In the genomic region with DNA sequence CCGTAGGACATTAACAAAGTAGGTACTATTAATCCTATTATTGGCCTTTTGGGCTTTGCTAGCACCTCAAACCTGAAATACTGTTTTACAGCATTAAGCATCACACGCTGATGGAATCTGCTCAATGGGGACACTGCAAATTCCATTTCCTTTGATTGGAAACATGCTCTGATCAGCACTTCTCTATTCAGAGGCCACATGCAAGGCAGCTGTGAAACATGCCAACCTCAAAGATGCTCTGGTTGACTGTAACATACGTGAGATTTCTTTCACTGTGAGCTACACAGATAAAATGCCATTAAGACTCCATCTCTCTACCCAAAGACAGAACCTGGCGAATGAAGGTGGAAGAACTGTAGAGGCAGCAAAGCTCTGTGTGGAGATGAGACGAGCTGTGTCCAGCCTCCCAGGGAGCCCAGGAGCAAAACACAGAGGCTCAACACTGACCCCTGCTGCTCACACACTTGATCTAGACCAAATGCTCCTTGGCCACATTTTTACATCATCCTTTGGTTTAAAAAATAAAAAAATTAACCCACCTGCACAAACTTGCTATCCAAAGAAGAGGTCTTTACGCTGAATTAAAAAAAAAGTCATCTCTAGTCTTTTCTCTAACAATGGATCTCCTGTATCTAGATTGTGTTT, we compare ENCODE assay signal across 8 cellular contexts. TPM values are rescaled to one million over a fixed set of nuclear protein-coding genes. Genes with fewer than 3 reads are reported as not detected.
DNase-seq lines count a peak whose midpoint lies in the region; ATAC-seq and TF ChIP-seq lines count a peak whose summit lies in the region.

No MANE protein-coding gene starts in this region.

- TF ChIP-seq CTCF in AG09309 (IDR thresholded peaks at IDR 0.05; ENCODE audit: control insufficient read depth, insufficient read depth, low read depth, low read length, missing control alignments) (peak; percentile 73), OCI-LY1 (IDR thresholded peaks at IDR 0.05; ENCODE audit: low read length) (peak; percentile 73), smooth muscle cell (IDR thresholded peaks at IDR 0.05; ENCODE audit: borderline replicate concordance, insufficient read depth, poor library complexity, severe bottlenecking) (peak; percentile 33)

- H3K4me2 ChIP-seq in OCI-LY1 (ENCODE audit: low read length) (no peak overlapping the region), smooth muscle cell (no peak overlapping the region)

- no peak overlapping the region for H3K4me3 ChIP-seq in AG09309 (ENCODE audit: control insufficient read depth, low read depth, low read length)
- no peak overlapping the region for H3K4me3 ChIP-seq in OCI-LY1 (ENCODE audit: low read depth, low read length, poor library complexity, severe bottlenecking)
- H3K4me3 ChIP-seq in smooth muscle cell: no peak overlapping the region

- H3K27ac Mint-ChIP-seq in activated T-helper 17 cell treated with anti-CD3 and anti-CD28 coated beads, Interleukin-2, amount 50 U/mL, for 72 hours: no peak overlapping the region

- ATAC-seq in GM18508 (IDR thresholded peaks at IDR 0.05; ENCODE audit: insufficient read depth, unreplicated experiment) (peak; percentile 62), HG02870 (IDR thresholded peaks at IDR 0.05; ENCODE audit: unreplicated experiment) (peak; percentile 89), HG03097 (IDR thresholded peaks at IDR 0.05; ENCODE audit: low FRiP score, unreplicated experiment) (no peak)
- ATAC-seq in activated T-helper 17 cell treated with anti-CD3 and anti-CD28 coated beads, Interleukin-2, amount 50 U/mL, for 72 hours (replicated peaks): peak; percentile 95

- H4K20me1 ChIP-seq in OCI-LY1 (ENCODE audit: insufficient read depth, low read length) (no peaks in the 10 kb centered on the region), smooth muscle cell (ENCODE audit: low read depth) (peaks cover 66% of the 10 kb centered on the region)

- H3K9ac ChIP-seq in OCI-LY1 (ENCODE audit: low read length) (no peak overlapping the region), smooth muscle cell (ENCODE audit: low read depth) (no peak overlapping the region)

- DNase-seq in AG09309 (ENCODE audit: low read depth) (no peak), head of caudate nucleus (peak in 29 of 42 donors; percentile 18 to 77 (median 48)), smooth muscle cell (lab: John Stamatoyannopoulos, UW; ENCODE audit: unreplicated experiment) (no peak)

- H3K27me3 ChIP-seq in OCI-LY1 (ENCODE audit: insufficient read depth, low read length) (no peaks in the 10 kb centered on the region), smooth muscle cell (ENCODE audit: low read depth) (no peaks in the 10 kb centered on the region)

- H3K79me2 ChIP-seq in OCI-LY1 (ENCODE audit: insufficient read depth, low read length) (no peaks in the 10 kb centered on the region), smooth muscle cell (ENCODE audit: low read depth) (peaks cover 83% of the 10 kb centered on the region)

- H3K27me3 Mint-ChIP-seq in activated T-helper 17 cell treated with anti-CD3 and anti-CD28 coated beads, Interleukin-2, amount 50 U/mL, for 72 hours: no peaks in the 10 kb centered on the region

- 86% methylated on average over 6 of the region's 6 CpGs for WGBS in smooth muscle cell (ENCODE audit: low lambda C conversion rate)

- H3K4me1 ChIP-seq in OCI-LY1 (ENCODE audit: insufficient read depth, low read length, severe bottlenecking) (no peaks in the 10 kb centered on the region), smooth muscle cell (ENCODE audit: low read depth) (no peaks in the 10 kb centered on the region)

- H3F3A ChIP-seq in OCI-LY1 (ENCODE audit: insufficient read depth, low read length): no peaks in the 10 kb centered on the region
- no peaks in the 10 kb centered on the region for H3F3A ChIP-seq in smooth muscle cell (ENCODE audit: low read depth)

- peaks cover 4% of the 10 kb centered on the region for H3K4me1 Mint-ChIP-seq in activated T-helper 17 cell treated with anti-CD3 and anti-CD28 coated beads, Interleukin-2, amount 50 U/mL, for 72 hours

- H3K27ac ChIP-seq in OCI-LY1 (ENCODE audit: low read depth, low read length, poor library complexity, severe bottlenecking): no peak overlapping the region
- no peak overlapping the region for H3K27ac ChIP-seq in smooth muscle cell (ENCODE audit: low read depth)

- H3K9me3 Mint-ChIP-seq in activated T-helper 17 cell treated with anti-CD3 and anti-CD28 coated beads, Interleukin-2, amount 50 U/mL, for 72 hours: no peaks in the 10 kb centered on the region

- no peaks in the 10 kb centered on the region for H3K9me2 ChIP-seq in OCI-LY1 (ENCODE audit: low read depth, low read length)

- H2AFZ ChIP-seq in OCI-LY1 (ENCODE audit: low read length) (no peak overlapping the region), smooth muscle cell (ENCODE audit: low read depth) (no peak overlapping the region)

- H3K9me3 ChIP-seq in OCI-LY1 (ENCODE audit: low read length) (no peaks in the 10 kb centered on the region), smooth muscle cell (replicated peaks; ENCODE audit: low read depth) (no peaks in the 10 kb centered on the region)

- H3K4me3 Mint-ChIP-seq in activated T-helper 17 cell treated with anti-CD3 and anti-CD28 coated beads, Interleukin-2, amount 50 U/mL, for 72 hours: no peak overlapping the region

- H3K36me3 Mint-ChIP-seq in activated T-helper 17 cell treated with anti-CD3 and anti-CD28 coated beads, Interleukin-2, amount 50 U/mL, for 72 hours (ENCODE audit: low read depth): peaks cover 28% of the 10 kb centered on the region

- intact Hi-C loops in head of caudate nucleus (cut with DNase I): no loop called here

- no peaks in the 10 kb centered on the region; the same call in 1 of the 2 replicates for H3K36me3 ChIP-seq in OCI-LY1 (ENCODE audit: insufficient read depth, low read length)
- H3K36me3 ChIP-seq in smooth muscle cell (ENCODE audit: low read depth): no peaks in the 10 kb centered on the region

RNA-seq across cellular contexts. Expression of a gene that starts 8.0 kb away (rescaled TPM):
- total RNA-seq in activated T-helper 17 cell treated with anti-CD3 and anti-CD28 coated beads, Interleukin-2, amount 50 U/mL, for 72 hours: 10 to 100 TPM; 56.1 to 87.8 TPM
- 95.9 and 110 TPM in 2 replicates for total RNA-seq in smooth muscle cell
- polyA plus RNA-seq in smooth muscle cell: 113 and 128 TPM in 2 replicates

Comparison
In these comparisons a context has a peak if more than half of its experiments do, and no peak if none do; other contexts are left out.
1. DNase-seq: peak in head of caudate nucleus (29 of 42); none in AG09309 (single experiment) and smooth muscle cell (single experiment).
2. Peak in every context shown above with its lines, with median percentiles within 50 percentile points of each other: CTCF ChIP-seq.